14 cellular contexts compared by ENCODE assay signal in the genomic region with DNA sequence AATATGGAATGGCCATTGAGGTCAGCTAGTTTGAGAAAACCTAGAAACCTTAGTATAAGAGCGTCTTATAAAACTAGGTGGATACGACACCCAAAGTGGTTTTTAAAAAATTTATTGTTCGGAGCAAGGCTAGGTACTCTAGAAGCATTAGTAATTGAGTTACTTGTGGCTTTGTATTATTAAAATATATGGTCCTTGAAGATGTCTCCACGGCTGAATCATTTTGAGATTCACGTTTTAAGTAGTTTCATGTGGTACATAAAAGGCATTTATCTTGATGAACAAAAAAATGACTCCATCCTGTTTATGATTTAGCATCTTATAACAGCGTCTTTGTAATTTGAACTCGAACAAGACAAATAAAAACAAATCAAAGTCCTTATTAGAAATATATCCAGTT. TPM values are rescaled to one million over a fixed set of nuclear protein-coding genes. Genes with fewer than 3 reads are reported as not detected.
"Had no signal": no experiment of that assay in that cellular context is flagged by ENCODE, and none has a peak within 500 bp of the region (broad histone marks: within the 10 kb centered on the region; RNA-seq: fewer than 3 reads in every experiment).

No MANE protein-coding gene starts in this region.

RNA-seq across cellular contexts. Expression of a gene that starts 44.9 kb away (rescaled TPM):
- total RNA-seq: natural killer cell treated with Interleukin-12 subunit alpha and Interleukin-12 subunit beta and Interleukin-15 and Interleukin-18, amount 100 ng/mL, for 72 hours; neural crest cell; omental fat pad; pancreas; posterior vena cava; prostate gland; pulmonary artery endothelial cell; sciatic nerve; smooth muscle cell; suprapubic skin; testis; upper lobe of right lung; urinary bladder; uterus had no signal
- polyA plus RNA-seq: smooth muscle cell, urinary bladder had no signal
